1 cellular context compared by ENCODE assay signal in the genomic region with DNA sequence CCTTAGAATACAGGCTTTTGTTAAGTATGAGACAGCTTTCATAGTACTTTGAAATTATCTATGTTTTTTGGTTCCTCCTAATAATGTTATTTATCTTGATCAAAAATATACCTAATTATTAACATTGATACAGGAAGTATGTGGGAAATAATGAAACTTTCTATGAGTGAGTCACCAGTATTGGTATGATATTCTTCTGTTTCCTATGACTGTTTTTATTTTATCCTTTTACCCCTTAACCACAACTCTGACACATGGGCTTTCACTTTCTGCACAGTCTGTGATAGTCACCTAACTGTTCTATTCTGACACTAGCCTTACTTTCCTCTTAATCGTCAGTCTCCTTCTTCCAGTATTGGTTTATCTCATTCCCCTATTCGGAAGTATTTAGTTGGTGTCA.
TF ChIP-seq lines count a peak whose summit lies in the region.

No MANE protein-coding gene starts in this region.

TF ChIP-seq in HepG2, 621 proteins besides CTCF, POLR2A, EP300 and RAD21 (continued from another document):
- TF ChIP-seq, protein P1, sequence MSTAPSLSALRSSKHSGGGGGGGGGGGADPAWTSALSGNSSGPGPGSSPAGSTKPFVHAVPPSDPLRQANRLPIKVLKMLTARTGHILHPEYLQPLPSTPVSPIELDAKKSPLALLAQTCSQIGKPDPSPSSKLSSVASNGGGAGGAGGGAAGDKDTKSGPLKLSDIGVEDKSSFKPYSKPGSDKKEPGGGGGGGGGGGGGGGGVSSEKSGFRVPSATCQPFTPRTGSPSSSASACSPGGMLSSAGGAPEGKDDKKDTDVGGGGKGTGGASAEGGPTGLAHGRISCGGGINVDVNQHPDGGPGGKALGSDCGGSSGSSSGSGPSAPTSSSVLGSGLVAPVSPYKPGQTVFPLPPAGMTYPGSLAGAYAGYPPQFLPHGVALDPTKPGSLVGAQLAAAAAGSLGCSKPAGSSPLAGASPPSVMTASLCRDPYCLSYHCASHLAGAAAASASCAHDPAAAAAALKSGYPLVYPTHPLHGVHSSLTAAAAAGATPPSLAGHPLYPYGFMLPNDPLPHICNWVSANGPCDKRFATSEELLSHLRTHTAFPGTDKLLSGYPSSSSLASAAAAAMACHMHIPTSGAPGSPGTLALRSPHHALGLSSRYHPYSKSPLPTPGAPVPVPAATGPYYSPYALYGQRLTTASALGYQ (CRISPR knock-in tag; IDR thresholded peaks at IDR 0.05): no peak
